Comparison of ENCODE assay signal across 1 cellular context in the genomic region with DNA sequence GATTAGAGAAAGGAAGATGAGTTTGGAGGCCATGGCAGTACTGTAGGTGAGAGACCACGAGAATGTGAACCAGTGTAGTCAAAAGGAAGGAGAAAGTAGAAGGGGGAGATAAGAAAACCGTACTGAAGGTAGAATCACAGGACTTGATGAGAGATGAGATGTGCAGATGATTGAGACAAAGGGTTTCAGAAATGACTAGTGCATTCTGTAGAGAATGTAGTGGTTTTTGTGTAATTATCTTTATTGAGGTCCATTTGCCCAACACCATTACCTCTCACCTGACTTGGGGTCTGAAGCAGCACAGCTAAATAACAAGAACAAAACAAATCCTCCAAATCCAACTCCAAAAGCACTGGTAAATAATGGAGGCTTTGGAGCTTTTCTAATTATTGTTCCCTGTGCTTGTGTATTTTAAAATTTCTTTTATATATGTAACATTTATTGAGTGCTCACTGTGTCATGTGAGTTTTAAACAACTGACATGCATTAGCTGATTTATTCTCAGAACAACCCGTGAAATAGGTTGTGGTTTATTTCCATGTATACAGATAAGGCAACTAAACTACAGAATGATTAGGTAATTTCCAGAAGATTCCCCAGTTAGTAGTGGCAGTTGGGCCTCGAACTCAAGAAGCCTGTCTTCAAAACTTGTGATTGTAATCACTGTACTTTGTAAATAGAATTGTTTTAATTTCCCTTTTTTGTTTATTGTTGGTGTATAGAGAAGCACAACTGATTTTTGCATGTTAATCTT.
TF ChIP-seq lines count a peak whose summit lies in the region.

No MANE protein-coding gene starts in this region.

TF ChIP-seq in GM12878, 131 proteins besides CTCF, POLR2A, EP300 and RAD21 (continued from another document):
- TF ChIP-seq ZBTB40 (IDR thresholded peaks at IDR 0.05; ENCODE audit: borderline replicate concordance): peak; percentile 54; the same call in 1 of the 2 replicates
- peak in 1 of 2 experiments; percentile 63; a peak in 2 of 4 replicates for TF ChIP-seq BHLHE40 (IDR thresholded peaks at IDR 0.05; ENCODE audit: borderline replicate concordance in 1 of 2, low read depth in 2 of 2, low read length in 1 of 2)
- TF ChIP-seq IKZF2 (IDR thresholded peaks at IDR 0.05): peak in 1 of 2 experiments; percentile 29; a peak in 1 of 4 replicates
- 0 out of 2 replicates have a peak, but pooled peaks have one; percentile 17 for TF ChIP-seq NBN (IDR thresholded peaks at IDR 0.05)
- TF ChIP-seq, protein P1, sequence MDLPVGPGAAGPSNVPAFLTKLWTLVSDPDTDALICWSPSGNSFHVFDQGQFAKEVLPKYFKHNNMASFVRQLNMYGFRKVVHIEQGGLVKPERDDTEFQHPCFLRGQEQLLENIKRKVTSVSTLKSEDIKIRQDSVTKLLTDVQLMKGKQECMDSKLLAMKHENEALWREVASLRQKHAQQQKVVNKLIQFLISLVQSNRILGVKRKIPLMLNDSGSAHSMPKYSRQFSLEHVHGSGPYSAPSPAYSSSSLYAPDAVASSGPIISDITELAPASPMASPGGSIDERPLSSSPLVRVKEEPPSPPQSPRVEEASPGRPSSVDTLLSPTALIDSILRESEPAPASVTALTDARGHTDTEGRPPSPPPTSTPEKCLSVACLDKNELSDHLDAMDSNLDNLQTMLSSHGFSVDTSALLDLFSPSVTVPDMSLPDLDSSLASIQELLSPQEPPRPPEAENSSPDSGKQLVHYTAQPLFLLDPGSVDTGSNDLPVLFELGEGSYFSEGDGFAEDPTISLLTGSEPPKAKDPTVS (IDR thresholded peaks at IDR 0.05; ENCODE audit: low read depth, low read length): 0 out of 2 replicates have a peak, but pooled peaks have one; percentile 67
